9 cellular contexts compared by ENCODE assay signal in the genomic region with DNA sequence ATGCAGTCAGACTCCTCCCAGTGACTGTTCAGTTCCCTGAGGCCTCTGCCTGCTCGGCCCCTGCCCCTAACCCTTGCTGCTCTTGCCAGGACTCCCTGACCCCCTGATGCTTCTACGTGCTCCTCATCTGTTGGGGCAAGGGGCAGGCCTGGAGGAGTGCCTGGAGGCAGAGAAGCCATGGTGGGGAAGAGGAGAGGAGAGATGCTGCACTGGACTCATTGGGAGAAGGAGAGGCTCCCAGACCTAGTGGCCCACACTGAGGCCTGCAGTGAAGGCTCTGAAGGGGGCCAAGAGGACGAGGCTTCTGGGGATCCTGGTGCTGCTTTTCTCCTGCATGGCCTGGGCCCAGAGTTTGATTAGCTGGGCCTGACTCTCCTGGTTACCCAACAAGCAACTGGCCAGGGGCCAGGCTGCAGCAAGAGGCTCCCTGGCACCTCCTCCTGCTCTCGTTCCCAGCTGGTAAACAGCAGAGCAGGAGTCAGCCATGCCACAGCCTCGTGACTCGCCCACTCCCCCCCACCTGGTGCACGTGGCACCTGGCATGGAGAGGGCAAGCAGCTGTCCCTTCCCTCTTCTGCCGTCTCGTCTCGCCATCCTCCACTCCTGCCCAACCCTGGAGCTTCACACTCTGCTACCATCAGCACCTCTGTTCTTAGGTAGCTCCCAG. TPM values are rescaled to one million over a fixed set of nuclear protein-coding genes. Genes with fewer than 3 reads are reported as not detected.
DNase-seq lines count a peak whose midpoint lies in the region; ATAC-seq and TF ChIP-seq lines count a peak whose summit lies in the region.
"Had no signal": no experiment of that assay in that cellular context is flagged by ENCODE, and none has a peak within 500 bp of the region (broad histone marks: within the 10 kb centered on the region; RNA-seq: fewer than 3 reads in every experiment).

No MANE protein-coding gene starts in this region.

- intact Hi-C loops in testis (cut with DNase I; ENCODE audit: low total_unique reads) = no loop called here

- H3K27ac ChIP-seq in right atrium auricular region (peak overlapping the region; percentile 41 to 51), testis (no peak overlapping the region)

- WGBS in testis, 2 donors = 63 to 71% methylated on average over 10 of the region's 10 CpGs

- H3K27me3 ChIP-seq in right atrium auricular region (no peaks in the 10 kb centered on the region), testis (no peaks in the 10 kb centered on the region)

- peak; percentile 13 for ATAC-seq in SK-N-SH treated with all-trans-retinoic acid at 6 μM for 48 hours

- H3K36me3 ChIP-seq in right atrium auricular region = no peaks in the 10 kb centered on the region
- no peaks in the 10 kb centered on the region for H3K36me3 ChIP-seq in testis (ENCODE audit: low read depth, missing control alignments)

- no peaks in the 10 kb centered on the region for H3K9me3 ChIP-seq in right atrium auricular region
- no peaks in the 10 kb centered on the region for H3K9me3 ChIP-seq in testis

- TF ChIP-seq CTCF in right atrium auricular region (IDR thresholded peaks at IDR 0.05) (no peak), testis (IDR thresholded peaks at IDR 0.05) (no peak)

- no peak for TF ChIP-seq POLR2A in testis (IDR thresholded peaks at IDR 0.05)

- H3K4me3 ChIP-seq in right atrium auricular region (no peak overlapping the region), testis (no peak overlapping the region)

- H3K4me1 ChIP-seq in right atrium auricular region (peaks cover 0 to 32% of the 10 kb centered on the region in 2 donors), testis (peaks cover 22% of the 10 kb centered on the region)

- DNase-seq in NCI-H748 (lab: John Stamatoyannopoulos, UW; ENCODE audit: unreplicated experiment) (peak; percentile 13), NCI-H748 treated with DMSO at 0.1 percent for 48 hours (lab: John Stamatoyannopoulos, UW) (no peak), right atrium auricular region (ENCODE audit: low spot score) (peak; percentile 71), testis (peak; percentile 93), hepatic stellate cell (ENCODE audit: low spot score) (no peak), dedifferentiated amniotic fluid mesenchymal stem cell (ENCODE audit: extremely low spot score) (no peak), HPDE6-E6E7 (ENCODE audit: extremely low spot score) (no peak)

TF ChIP-seq in SK-N-SH treated with all-trans-retinoic acid at 6 μM for 48 hours, 23 proteins besides CTCF, POLR2A, EP300 and RAD21:
- TF ChIP-seq BACH2 (CRISPR knock-in tag; IDR thresholded peaks at IDR 0.05; ENCODE audit: borderline replicate concordance) = no peak
- no peak for TF ChIP-seq ISL1 (CRISPR knock-in tag; IDR thresholded peaks at IDR 0.05)
- TF ChIP-seq ARNTL (CRISPR knock-in tag; IDR thresholded peaks at IDR 0.05; ENCODE audit: borderline replicate concordance, low read depth) = peak; percentile 91; the same call in 1 of the 2 replicates

RNA-seq across cellular contexts. Expression of a gene that starts 0.8 kb away (rescaled TPM):
- total RNA-seq in right atrium auricular region = 10 to 100 TPM in 1 of 2 donors, 1 to 10 TPM in 1; 9.1 to 10.3 TPM
- total RNA-seq in testis = 10 to 100 TPM; 55.4 to 70.4 TPM
- polyA plus RNA-seq in testis (ENCODE audit: insufficient read depth, low read depth, low replicate concordance) = 30.9 TPM

RNA-seq across cellular contexts. Expression of a gene that starts 7.2 kb away (rescaled TPM):
- total RNA-seq in right atrium auricular region (not detected), testis (1 to 10 TPM; 1.4 to 2.0 TPM)
- 0.29 TPM for polyA plus RNA-seq in testis (ENCODE audit: insufficient read depth, low read depth, low replicate concordance)

RNA-seq across cellular contexts. Expression of a gene that starts 21.1 kb away (rescaled TPM):
- total RNA-seq in right atrium auricular region (not detected), testis (not detected)
- polyA plus RNA-seq in testis (ENCODE audit: insufficient read depth, low read depth, low replicate concordance) = 0.57 TPM
- polyA plus RNA-seq: IgD-negative memory B cell had no signal

RNA-seq across cellular contexts. Expression of a gene that starts 27.2 kb away (rescaled TPM):
- total RNA-seq in right atrium auricular region = under 1 TPM; 0.20 to 0.33 TPM
- 1 to 10 TPM; 3.1 to 3.5 TPM for total RNA-seq in testis
- 1.4 TPM for polyA plus RNA-seq in testis (ENCODE audit: insufficient read depth, low read depth, low replicate concordance)
- polyA plus RNA-seq: IgD-negative memory B cell had no signal

RNA-seq across cellular contexts. Expression of a gene that starts 42.2 kb away (rescaled TPM):
- total RNA-seq in right atrium auricular region (1 to 10 TPM; 3.3 to 4.2 TPM), testis (10 to 100 TPM; 26.3 to 31.5 TPM)
- 50.9 TPM for polyA plus RNA-seq in testis (ENCODE audit: insufficient read depth, low read depth, low replicate concordance)

Comparison
In these comparisons a context has a peak if more than half of its experiments do, and no peak if none do; other contexts are left out.
1. DNase-seq: peak in NCI-H748 (single experiment), right atrium auricular region (single experiment) and testis (single experiment); none in NCI-H748 treated with DMSO at 0.1 percent for 48 hours (single experiment), hepatic stellate cell (single experiment), dedifferentiated amniotic fluid mesenchymal stem cell (single experiment) and HPDE6-E6E7 (single experiment).
2. H3K27ac ChIP-seq: peak in right atrium auricular region (2 of 2); none in testis (0 of 2).
3. RNA of a gene that starts 0.8 kb away (total RNA-seq): 55.4 to 70.4 TPM in testis; 9.1 to 10.3 TPM in right atrium auricular region; every median in the first group is over 4 times any median in the second.